ENCODE assay signal across 1 cellular context in genomic region chr6:27546522-27546921, GRCh38.
TF ChIP-seq lines count a peak whose summit lies in the region.

No MANE protein-coding gene starts in this region.

TF ChIP-seq in GM23338, 12 proteins besides CTCF, POLR2A, EP300 and RAD21 (continued from another document):
- TF ChIP-seq, protein P1, sequence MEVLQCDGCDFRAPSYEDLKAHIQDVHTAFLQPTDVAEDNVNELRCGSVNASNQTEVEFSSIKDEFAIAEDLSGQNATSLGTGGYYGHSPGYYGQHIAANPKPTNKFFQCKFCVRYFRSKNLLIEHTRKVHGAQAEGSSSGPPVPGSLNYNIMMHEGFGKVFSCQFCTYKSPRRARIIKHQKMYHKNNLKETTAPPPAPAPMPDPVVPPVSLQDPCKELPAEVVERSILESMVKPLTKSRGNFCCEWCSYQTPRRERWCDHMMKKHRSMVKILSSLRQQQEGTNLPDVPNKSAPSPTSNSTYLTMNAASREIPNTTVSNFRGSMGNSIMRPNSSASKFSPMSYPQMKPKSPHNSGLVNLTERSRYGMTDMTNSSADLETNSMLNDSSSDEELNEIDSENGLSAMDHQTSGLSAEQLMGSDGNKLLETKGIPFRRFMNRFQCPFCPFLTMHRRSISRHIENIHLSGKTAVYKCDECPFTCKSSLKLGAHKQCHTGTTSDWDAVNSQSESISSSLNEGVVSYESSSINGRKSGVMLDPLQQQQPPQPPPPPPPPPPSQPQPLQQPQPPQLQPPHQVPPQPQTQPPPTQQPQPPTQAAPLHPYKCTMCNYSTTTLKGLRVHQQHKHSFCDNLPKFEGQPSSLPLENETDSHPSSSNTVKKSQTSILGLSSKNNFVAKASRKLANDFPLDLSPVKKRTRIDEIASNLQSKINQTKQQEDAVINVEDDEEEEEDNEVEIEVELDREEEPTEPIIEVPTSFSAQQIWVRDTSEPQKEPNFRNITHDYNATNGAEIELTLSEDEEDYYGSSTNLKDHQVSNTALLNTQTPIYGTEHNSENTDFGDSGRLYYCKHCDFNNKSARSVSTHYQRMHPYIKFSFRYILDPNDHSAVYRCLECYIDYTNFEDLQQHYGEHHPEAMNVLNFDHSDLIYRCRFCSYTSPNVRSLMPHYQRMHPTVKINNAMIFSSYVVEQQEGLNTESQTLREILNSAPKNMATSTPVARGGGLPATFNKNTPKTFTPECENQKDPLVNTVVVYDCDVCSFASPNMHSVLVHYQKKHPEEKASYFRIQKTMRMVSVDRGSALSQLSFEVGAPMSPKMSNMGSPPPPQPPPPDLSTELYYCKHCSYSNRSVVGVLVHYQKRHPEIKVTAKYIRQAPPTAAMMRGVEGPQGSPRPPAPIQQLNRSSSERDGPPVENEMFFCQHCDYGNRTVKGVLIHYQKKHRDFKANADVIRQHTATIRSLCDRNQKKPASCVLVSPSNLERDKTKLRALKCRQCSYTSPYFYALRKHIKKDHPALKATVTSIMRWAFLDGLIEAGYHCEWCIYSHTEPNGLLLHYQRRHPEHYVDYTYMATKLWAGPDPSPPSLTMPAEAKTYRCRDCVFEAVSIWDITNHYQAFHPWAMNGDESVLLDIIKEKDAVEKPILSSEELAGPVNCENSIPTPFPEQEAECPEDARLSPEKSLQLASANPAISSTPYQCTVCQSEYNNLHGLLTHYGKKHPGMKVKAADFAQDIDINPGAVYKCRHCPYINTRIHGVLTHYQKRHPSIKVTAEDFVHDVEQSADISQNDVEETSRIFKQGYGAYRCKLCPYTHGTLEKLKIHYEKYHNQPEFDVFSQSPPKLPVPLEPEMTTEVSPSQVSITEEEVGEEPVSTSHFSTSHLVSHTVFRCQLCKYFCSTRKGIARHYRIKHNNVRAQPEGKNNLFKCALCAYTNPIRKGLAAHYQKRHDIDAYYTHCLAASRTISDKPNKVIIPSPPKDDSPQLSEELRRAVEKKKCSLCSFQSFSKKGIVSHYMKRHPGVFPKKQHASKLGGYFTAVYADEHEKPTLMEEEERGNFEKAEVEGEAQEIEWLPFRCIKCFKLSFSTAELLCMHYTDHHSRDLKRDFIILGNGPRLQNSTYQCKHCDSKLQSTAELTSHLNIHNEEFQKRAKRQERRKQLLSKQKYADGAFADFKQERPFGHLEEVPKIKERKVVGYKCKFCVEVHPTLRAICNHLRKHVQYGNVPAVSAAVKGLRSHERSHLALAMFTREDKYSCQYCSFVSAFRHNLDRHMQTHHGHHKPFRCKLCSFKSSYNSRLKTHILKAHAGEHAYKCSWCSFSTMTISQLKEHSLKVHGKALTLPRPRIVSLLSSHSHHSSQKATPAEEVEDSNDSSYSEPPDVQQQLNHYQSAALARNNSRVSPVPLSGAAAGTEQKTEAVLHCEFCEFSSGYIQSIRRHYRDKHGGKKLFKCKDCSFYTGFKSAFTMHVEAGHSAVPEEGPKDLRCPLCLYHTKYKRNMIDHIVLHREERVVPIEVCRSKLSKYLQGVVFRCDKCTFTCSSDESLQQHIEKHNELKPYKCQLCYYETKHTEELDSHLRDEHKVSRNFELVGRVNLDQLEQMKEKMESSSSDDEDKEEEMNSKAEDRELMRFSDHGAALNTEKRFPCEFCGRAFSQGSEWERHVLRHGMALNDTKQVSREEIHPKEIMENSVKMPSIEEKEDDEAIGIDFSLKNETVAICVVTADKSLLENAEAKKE (CRISPR knock-in tag; IDR thresholded peaks at IDR 0.05), result no peak
- TF ChIP-seq EZH2phosphoT487 (IDR thresholded peaks at IDR 0.05; ENCODE audit: unreplicated experiment) (no peak), NANOG (IDR thresholded peaks at IDR 0.05; ENCODE audit: borderline replicate concordance) (no peak), ETS1 (IDR thresholded peaks at IDR 0.05) (no peak), ZNF114 (CRISPR knock-in tag; IDR thresholded peaks at IDR 0.05) (no peak)
